ENCODE assay signal across 16 cellular contexts in genomic region chr16:162271-162991, GRCh38. TPM values are rescaled to one million over a fixed set of nuclear protein-coding genes. Genes with fewer than 3 reads are reported as not detected.
DNase-seq lines count a peak whose midpoint lies in the region; ATAC-seq and TF ChIP-seq lines count a peak whose summit lies in the region.
"Had no signal": no experiment of that assay in that cellular context is flagged by ENCODE, and none has a peak within 500 bp of the region (broad histone marks: within the 10 kb centered on the region; RNA-seq: fewer than 3 reads in every experiment).

No MANE protein-coding gene starts in this region.

- TF ChIP-seq CTCF in HEK293 (tag by site-specific recombination; IDR thresholded peaks at IDR 0.05) (no peak), SK-N-SH (IDR thresholded peaks at IDR 0.05) (no peak)

- peaks cover 0 to 1% (median 0%) of the 10 kb centered on the region in 11 donors for H3K9me3 Mint-ChIP-seq in naive thymus-derived CD4-positive, alpha-beta T cell
- H3K9me3 Mint-ChIP-seq: CD8-positive, alpha-beta T cell; H9 had no signal

- H2AFZ ChIP-seq in SK-N-SH (ENCODE audit: low read depth), result no peak overlapping the region

- POLR2A ChIA-PET in HEK293 (lab: Yijun Ruan, JAX) (interaction anchor here (0.5 to 1.4 kb wide), 2 partner anchors 8 to 38 kb away, joined by 3 to 6 read pairs; no protein-coding TSS in a partner anchor), SK-N-SH (lab: Yijun Ruan, JAX) (no interaction called here)
- POLR2A ChIA-PET in naive thymus-derived CD4-positive, alpha-beta T cell (lab: Charles Lee), result no interaction called here

- H3K9me2 ChIP-seq in SK-N-SH, result no peaks in the 10 kb centered on the region

- intact Hi-C loops in Right ventricle myocardium superior (cut with DNase I), result no loop called here
- intact Hi-C loops in right cardiac atrium (cut with DNase I), result no loop called here
- intact Hi-C loops in naive thymus-derived CD4-positive, alpha-beta T cell (cut with micrococcal nuclease), result no loop called here

- H3K79me2 ChIP-seq in SK-N-SH (ENCODE audit: insufficient read depth), result no peaks in the 10 kb centered on the region

- no peaks in the 10 kb centered on the region for H3K9me3 ChIP-seq in right cardiac atrium (ENCODE audit: control insufficient read depth, low read length)
- no peaks in the 10 kb centered on the region for H3K9me3 ChIP-seq in HEK293 (ENCODE audit: control insufficient read depth, insufficient read depth, low read depth, low read length)
- no peaks in the 10 kb centered on the region for H3K9me3 ChIP-seq in effector memory CD4-positive, alpha-beta T cell (ENCODE audit: control insufficient read depth, low read length)
- H3K9me3 ChIP-seq in naive thymus-derived CD4-positive, alpha-beta T cell (ENCODE audit: control insufficient read depth in 2 of 3, low read length in 3 of 3), result no peaks in the 10 kb centered on the region
- no peaks in the 10 kb centered on the region for H3K9me3 ChIP-seq in SK-N-SH
- H3K9me3 ChIP-seq: A549; BLaER1 treated with 17β-estradiol and CSF1 and Interleukin-3, amounts not matched to agents 10 nM and 100 nM had no signal

- ATAC-seq in Right ventricle myocardium superior (ENCODE audit: poor library complexity) (no peak), right cardiac atrium (no peak)
- no peak for ATAC-seq in naive thymus-derived CD4-positive, alpha-beta T cell
- ATAC-seq: A549; CD8-positive, alpha-beta T cell had no signal

- WGBS in right cardiac atrium, result 85% methylated on average over 13 of the region's 13 CpGs
- 96% methylated on average over 12 of the region's 13 CpGs for WGBS in SK-N-SH (ENCODE audit: low lambda C conversion rate)

- no peak overlapping the region for H3K4me3 Mint-ChIP-seq in naive thymus-derived CD4-positive, alpha-beta T cell
- H3K4me3 Mint-ChIP-seq: CD8-positive, alpha-beta T cell had no signal

- peaks cover 24 to 45% (median 32%) of the 10 kb centered on the region in 5 donors for H3K27me3 Mint-ChIP-seq in naive thymus-derived CD4-positive, alpha-beta T cell

- H3K36me3 Mint-ChIP-seq in naive thymus-derived CD4-positive, alpha-beta T cell, result no peaks in the 10 kb centered on the region
- H3K36me3 Mint-ChIP-seq: CD8-positive, alpha-beta T cell had no signal

- peaks cover 2% of the 10 kb centered on the region for H3K4me1 ChIP-seq in right cardiac atrium (ENCODE audit: control insufficient read depth, insufficient read depth, low read length)
- H3K4me1 ChIP-seq in HEK293 (ENCODE audit: control insufficient read depth, insufficient read depth, low read length), result no peaks in the 10 kb centered on the region
- H3K4me1 ChIP-seq in effector memory CD4-positive, alpha-beta T cell (ENCODE audit: control insufficient read depth, insufficient read depth, low read length, poor library complexity, severe bottlenecking), result peaks cover 18% of the 10 kb centered on the region
- H3K4me1 ChIP-seq in naive thymus-derived CD4-positive, alpha-beta T cell (ENCODE audit: control insufficient read depth in 2 of 2, insufficient read depth in 2 of 2, low read length in 2 of 2), result peaks cover 4 to 8% of the 10 kb centered on the region in 2 donors
- peaks cover 0 to 13% of the 10 kb centered on the region in 2 experiments; a peak in 1 of 4 replicates for H3K4me1 ChIP-seq in SK-N-SH (ENCODE audit: control insufficient read depth in 1 of 2, insufficient read depth in 2 of 2, low read depth in 1 of 2, low read length in 1 of 2)

- TF ChIP-seq EP300 in SK-N-SH (IDR thresholded peaks at IDR 0.05; ENCODE audit: borderline replicate concordance in 1 of 2, low read depth in 1 of 2, low read length in 1 of 2), result no peak

- CTCF ChIA-PET in HEK293 (lab: Yijun Ruan, JAX) (no interaction called here), SK-N-SH (lab: Yijun Ruan, JAX) (interaction anchor here (1.0 kb wide), 1 partner anchor 18 kb away, joined by 7 read pairs; the partner anchor contains the start of gene HBQ1)
- CTCF ChIA-PET in naive thymus-derived CD4-positive, alpha-beta T cell (lab: Charles Lee), result no interaction called here

- H3K27ac ChIP-seq in right cardiac atrium (ENCODE audit: low read length), result no peak overlapping the region
- H3K27ac ChIP-seq in HEK293 (ENCODE audit: extremely low read depth, low read depth, low read length), result no peak overlapping the region
- H3K27ac ChIP-seq in effector memory CD4-positive, alpha-beta T cell (ENCODE audit: insufficient read depth, low read length, poor library complexity, severe bottlenecking), result no peak overlapping the region
- H3K27ac ChIP-seq in naive thymus-derived CD4-positive, alpha-beta T cell (ENCODE audit: low read depth, low read length), result no peak overlapping the region
- H3K27ac ChIP-seq in SK-N-SH (ENCODE audit: low read depth in 2 of 2, low read length in 1 of 2), result no peak overlapping the region
- H3K27ac ChIP-seq: 22Rv1; A549; BLaER1 treated with 17β-estradiol and CSF1 and Interleukin-3, amounts not matched to agents 10 nM and 100 nM had no signal

- H3K4me3 ChIP-seq in right cardiac atrium (ENCODE audit: low read length) (no peak overlapping the region), HEK293 (ENCODE audit: low read depth, low read length) (no peak overlapping the region), SK-N-SH (ENCODE audit: low read depth in 2 of 2, low read length in 1 of 2) (no peak overlapping the region)
- no peak overlapping the region for H3K4me3 ChIP-seq in effector memory CD4-positive, alpha-beta T cell (ENCODE audit: insufficient read depth, low read depth, low read length, poor library complexity, severe bottlenecking)
- no peak overlapping the region for H3K4me3 ChIP-seq in naive thymus-derived CD4-positive, alpha-beta T cell (ENCODE audit: low read length)
- H3K4me3 ChIP-seq: A549; BLaER1 treated with 17β-estradiol and CSF1 and Interleukin-3, amounts not matched to agents 10 nM and 100 nM had no signal

- H3F3A ChIP-seq in SK-N-SH (replicated peaks; ENCODE audit: insufficient read depth), result no peaks in the 10 kb centered on the region

- peaks cover 3 to 13% (median 8%) of the 10 kb centered on the region in 7 donors for H3K4me1 Mint-ChIP-seq in naive thymus-derived CD4-positive, alpha-beta T cell

- H3K9ac ChIP-seq in SK-N-SH, result no peak overlapping the region
- H3K9ac ChIP-seq: BLaER1 treated with 17β-estradiol and CSF1 and Interleukin-3, amounts not matched to agents 10 nM and 100 nM had no signal

- peak overlapping the region in 1 of 9 donors; percentile 46 for H3K27ac Mint-ChIP-seq in naive thymus-derived CD4-positive, alpha-beta T cell
- H3K27ac Mint-ChIP-seq: CD8-positive, alpha-beta T cell; H9 had no signal

- H3K4me2 ChIP-seq in SK-N-SH, result no peak overlapping the region
- H3K4me2 ChIP-seq: A549; BLaER1 treated with 17β-estradiol and CSF1 and Interleukin-3, amounts not matched to agents 10 nM and 100 nM had no signal

- peak; percentile 21 for DNase-seq in Right ventricle myocardium superior
- no peak for DNase-seq in right cardiac atrium
- DNase-seq in iPS-NIHi7 (ENCODE audit: extremely low spot score), result peak; percentile 7
- no peak for DNase-seq in effector memory CD4-positive, alpha-beta T cell
- no peak for DNase-seq in naive thymus-derived CD4-positive, alpha-beta T cell
- no peak for DNase-seq in SK-N-SH
- DNase-seq: Calu3; CD8-positive, alpha-beta T cell; DMS79 treated with DMSO at 0.1 percent for 48 hours; GF-D8; GOT3; H9 had no signal

- no peak for TF ChIP-seq RAD21 in SK-N-SH (IDR thresholded peaks at IDR 0.05; ENCODE audit: low read length)

- H3K36me3 ChIP-seq in HEK293 (ENCODE audit: control insufficient read depth in 2 of 2, insufficient read depth in 1 of 2, low read length in 2 of 2) (no peaks in the 10 kb centered on the region), SK-N-SH (replicated peaks in 1 of 2; ENCODE audit: control insufficient read depth in 1 of 2, insufficient read depth in 2 of 2, low read length in 1 of 2) (no peaks in the 10 kb centered on the region)
- no peaks in the 10 kb centered on the region for H3K36me3 ChIP-seq in effector memory CD4-positive, alpha-beta T cell (ENCODE audit: control insufficient read depth, insufficient read depth, low read length)
- H3K36me3 ChIP-seq in naive thymus-derived CD4-positive, alpha-beta T cell (ENCODE audit: control insufficient read depth in 2 of 3, insufficient read depth in 3 of 3, low read length in 3 of 3), result no peaks in the 10 kb centered on the region
- H3K36me3 ChIP-seq: BLaER1 treated with 17β-estradiol and CSF1 and Interleukin-3, amounts not matched to agents 10 nM and 100 nM had no signal

- no peaks in the 10 kb centered on the region for H3K27me3 ChIP-seq in right cardiac atrium (ENCODE audit: control insufficient read depth, insufficient read depth)
- H3K27me3 ChIP-seq in effector memory CD4-positive, alpha-beta T cell (replicated peaks; ENCODE audit: control insufficient read depth, insufficient read depth, low read length, poor library complexity, severe bottlenecking), result peaks cover 24% of the 10 kb centered on the region
- H3K27me3 ChIP-seq in naive thymus-derived CD4-positive, alpha-beta T cell (ENCODE audit: control insufficient read depth in 2 of 2, insufficient read depth in 2 of 2, low read length in 2 of 2), result peaks cover 0 to 20% of the 10 kb centered on the region in 2 donors
- peaks cover 24% of the 10 kb centered on the region for H3K27me3 ChIP-seq in SK-N-SH (ENCODE audit: insufficient read depth)

- H4K20me1 ChIP-seq in SK-N-SH (ENCODE audit: insufficient read depth), result peaks cover 4% of the 10 kb centered on the region; the same call in 1 of the 2 replicates

RNA-seq across cellular contexts. Expression of gene HBM, which starts 3.3 kb away (rescaled TPM):
- total RNA-seq in Right ventricle myocardium superior, result not detected
- total RNA-seq in right cardiac atrium, result not detected
- not detected for polyA plus RNA-seq in right cardiac atrium
- total RNA-seq in naive thymus-derived CD4-positive, alpha-beta T cell, result not detected
- not detected for polyA plus RNA-seq in naive thymus-derived CD4-positive, alpha-beta T cell
- not detected in 2 replicates for polyA plus RNA-seq in SK-N-SH (2012; rRNA removed)
- polyA plus RNA-seq in SK-N-SH (2012; cell fraction: cytosol; rRNA removed), result not detected in 2 replicates
- not detected in 2 replicates for polyA plus RNA-seq in SK-N-SH (2012; cell fraction: nucleus; rRNA removed)
- total RNA-seq: Calu3; CD8-positive, alpha-beta T cell; H9 had no signal
- polyA plus RNA-seq: A549 had no signal

RNA-seq across cellular contexts. Expression of gene HBZ, which starts 10.0 kb away (rescaled TPM):
- total RNA-seq in Right ventricle myocardium superior, result not detected
- not detected for total RNA-seq in right cardiac atrium
- polyA plus RNA-seq in right cardiac atrium, result not detected
- total RNA-seq in naive thymus-derived CD4-positive, alpha-beta T cell, result not detected
- not detected for polyA plus RNA-seq in naive thymus-derived CD4-positive, alpha-beta T cell
- polyA plus RNA-seq in SK-N-SH (2012; rRNA removed), result not detected in 2 replicates
- not detected in 2 replicates for polyA plus RNA-seq in SK-N-SH (2012; cell fraction: cytosol; rRNA removed)
- not detected in 2 replicates for polyA plus RNA-seq in SK-N-SH (2012; cell fraction: nucleus; rRNA removed)
- total RNA-seq: Calu3; CD8-positive, alpha-beta T cell; H9 had no signal
- polyA plus RNA-seq: A549 had no signal

RNA-seq across cellular contexts. Expression of gene HBA2, which starts 10.2 kb away (rescaled TPM):
- total RNA-seq in Right ventricle myocardium superior (64.7 TPM), right cardiac atrium (100 to 1,000 TPM in 1 of 4 donors, 10 to 100 TPM in 3; 38.4 to 111 (median 51.4) TPM)
- polyA plus RNA-seq in right cardiac atrium (5.2 TPM), SK-N-SH (2012; rRNA removed) (not detected in 2 replicates)
- total RNA-seq in naive thymus-derived CD4-positive, alpha-beta T cell, result 10 to 100 TPM in 1 of 5 experiments, 1 to 10 TPM in 1, under 1 TPM in 1, not detected in 2; 0.68 to 10.4 (median 1.1) TPM
- polyA plus RNA-seq in naive thymus-derived CD4-positive, alpha-beta T cell, result under 1 TPM in 1 of 2 donors, not detected in 1; 0.63 TPM
- not detected in 2 replicates for polyA plus RNA-seq in SK-N-SH (2012; cell fraction: cytosol; rRNA removed)
- polyA plus RNA-seq in SK-N-SH (2012; cell fraction: nucleus; rRNA removed), result not detected in 2 replicates
- total RNA-seq: Calu3; CD8-positive, alpha-beta T cell; H9 had no signal

RNA-seq across cellular contexts. Expression of gene HBA1, which starts 14.0 kb away (rescaled TPM):
- 110 TPM for total RNA-seq in Right ventricle myocardium superior
- total RNA-seq in right cardiac atrium, result 100 to 1,000 TPM in 1 of 4 donors, 10 to 100 TPM in 3; 38.3 to 130 (median 70.9) TPM
- polyA plus RNA-seq in right cardiac atrium, result 4.8 TPM
- total RNA-seq in naive thymus-derived CD4-positive, alpha-beta T cell, result 10 to 100 TPM in 1 of 5 experiments, 1 to 10 TPM in 2, not detected in 2; 1.1 to 33.5 (median 2.2) TPM
- not detected for polyA plus RNA-seq in naive thymus-derived CD4-positive, alpha-beta T cell
- polyA plus RNA-seq in SK-N-SH (2012; rRNA removed), result not detected in 2 replicates
- polyA plus RNA-seq in SK-N-SH (2012; cell fraction: cytosol; rRNA removed), result not detected in 2 replicates
- not detected in 2 replicates for polyA plus RNA-seq in SK-N-SH (2012; cell fraction: nucleus; rRNA removed)
- total RNA-seq: Calu3 had no signal

RNA-seq across cellular contexts. Expression of gene HBQ1, which starts 17.8 kb away (rescaled TPM):
- total RNA-seq in Right ventricle myocardium superior, result not detected
- not detected for total RNA-seq in right cardiac atrium
- not detected for polyA plus RNA-seq in right cardiac atrium
- not detected for total RNA-seq in naive thymus-derived CD4-positive, alpha-beta T cell
- not detected for polyA plus RNA-seq in naive thymus-derived CD4-positive, alpha-beta T cell
- 2.7 and 5.2 TPM in 2 replicates for polyA plus RNA-seq in SK-N-SH (2012; rRNA removed)
- 1.9 and 2.5 TPM in 2 replicates for polyA plus RNA-seq in SK-N-SH (2012; cell fraction: cytosol; rRNA removed)
- polyA plus RNA-seq in SK-N-SH (2012; cell fraction: nucleus; rRNA removed), result 3.3 and 8.4 TPM in 2 replicates
- total RNA-seq: Calu3; CD8-positive, alpha-beta T cell had no signal

Comparison
In these comparisons a context has a peak if more than half of its experiments do, and no peak if none do; other contexts are left out.
1. DNase-seq: peak in Right ventricle myocardium superior (single experiment) and iPS-NIHi7 (single experiment); none in right cardiac atrium (0 of 3), effector memory CD4-positive, alpha-beta T cell (0 of 3), naive thymus-derived CD4-positive, alpha-beta T cell (0 of 9) and SK-N-SH (single experiment).